In the genomic region with DNA sequence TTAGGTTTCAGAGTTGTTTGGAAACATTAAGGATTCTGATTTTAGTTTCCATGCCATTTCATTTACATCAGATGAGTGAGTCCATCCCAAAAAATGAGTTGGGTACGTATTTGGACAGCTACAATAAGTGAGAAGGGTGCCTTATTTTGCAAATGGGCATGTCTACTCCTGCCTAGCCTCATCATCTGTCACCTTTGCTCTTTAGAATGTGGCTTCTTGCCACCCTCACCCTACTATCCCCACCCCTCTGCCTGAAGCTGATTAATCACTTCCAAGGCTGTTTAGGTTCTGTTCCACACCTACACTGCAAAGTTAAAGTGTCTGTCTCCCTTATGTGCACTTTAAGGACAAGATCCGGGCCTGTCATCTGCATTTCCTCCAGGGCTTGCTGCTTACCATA, we compare ENCODE assay signal across 35 cellular contexts.
"Had no signal": no experiment of that assay in that cellular context is flagged by ENCODE, and none has a peak within 500 bp of the region (broad histone marks: within the 10 kb centered on the region; RNA-seq: fewer than 3 reads in every experiment).

No MANE protein-coding gene starts in this region.

- H3K27me3 ChIP-seq: adrenal gland, body of pancreas, dorsolateral prefrontal cortex, esophagus muscularis mucosa, gastroesophageal sphincter, heart right ventricle had no signal

- H3K36me3 Mint-ChIP-seq: activated naive CD4-positive, alpha-beta T cell treated with anti-CD3 and anti-CD28 coated beads, Interleukin-2, amount 50 U/mL, for 24 hours; activated naive CD8-positive, alpha-beta T cell treated with anti-CD3 and anti-CD28 coated beads for 36 hours had no signal

- H3K4me1 ChIP-seq: body of pancreas, esophagus muscularis mucosa, gastroesophageal sphincter, heart right ventricle had no signal

- H3K4me3 ChIP-seq: adrenal gland, body of pancreas, coronary artery, dorsolateral prefrontal cortex, esophagus muscularis mucosa, gastroesophageal sphincter, heart right ventricle had no signal

- H3K4me3 Mint-ChIP-seq: activated B cell treated with CpG ODN at 0.5 μM for 24 hours; activated CD8-positive, alpha-beta T cell treated with anti-CD3 and anti-CD28 coated beads for 36 hours; activated naive CD4-positive, alpha-beta T cell treated with anti-CD3 and anti-CD28 coated beads for 36 hours; activated naive CD4-positive, alpha-beta T cell treated with anti-CD3 and anti-CD28 coated beads, Interleukin-2, amount 50 U/mL, for 24 hours; activated naive CD8-positive, alpha-beta T cell treated with anti-CD3 and anti-CD28 coated beads for 36 hours; activated naive CD8-positive, alpha-beta T cell treated with anti-CD3 and anti-CD28 coated beads, Interleukin-2, amount 50 U/mL, for 24 hours; activated T-helper 1 cell treated with anti-CD3 and anti-CD28 coated beads, Interleukin-12 subunit alpha, Interleukin-12 subunit beta, Interleukin-2, Interleukin-4 antibody, amounts not matched to agents 30 ng/mL and 10 ng/mL and 1 ng/mL, durations not matched to agents 14 hours and 24 hours and 36 hours; central memory CD8-positive, alpha-beta T cell; dendritic cell treated with granulocyte-macrophage colony-stimulating factor and Interleukin-4, amounts not matched to agents 40 ng/mL and 50 ng/mL, for 4 days; endodermal cell; T-helper 17 cell; T-helper 2 cell treated with Interferon-gamma antibody and Interleukin-4, amounts not matched to agents 5 μg/mL and 100 μg/mL, for 36 hours had no signal

- H3K27ac Mint-ChIP-seq: activated B cell treated with CpG ODN at 0.5 μM for 24 hours; activated CD8-positive, alpha-beta T cell treated with anti-CD3 and anti-CD28 coated beads for 36 hours; activated naive CD4-positive, alpha-beta T cell treated with anti-CD3 and anti-CD28 coated beads for 36 hours; activated naive CD4-positive, alpha-beta T cell treated with anti-CD3 and anti-CD28 coated beads, Interleukin-2, amount 50 U/mL, for 24 hours; activated naive CD8-positive, alpha-beta T cell treated with anti-CD3 and anti-CD28 coated beads for 36 hours; activated naive CD8-positive, alpha-beta T cell treated with anti-CD3 and anti-CD28 coated beads, Interleukin-2, amount 50 U/mL, for 24 hours; activated T-helper 1 cell treated with anti-CD3 and anti-CD28 coated beads, Interleukin-12 subunit alpha, Interleukin-12 subunit beta, Interleukin-2, Interleukin-4 antibody, amounts not matched to agents 30 ng/mL and 10 ng/mL and 1 ng/mL, durations not matched to agents 14 hours and 24 hours and 36 hours; activated T-helper 2 cell treated with anti-CD3 and anti-CD28 coated beads, Interferon-gamma antibody, Interleukin-2, Interleukin-4, amounts not matched to agents 10 μg/mL and 5 μg/mL and 100 μg/mL, durations not matched to agents 14 hours and 24 hours and 36 hours; dendritic cell treated with granulocyte-macrophage colony-stimulating factor and Interleukin-4, amounts not matched to agents 40 ng/mL and 50 ng/mL, for 4 days; endodermal cell; T-helper 17 cell; T-helper 2 cell treated with Interferon-gamma antibody and Interleukin-4, amounts not matched to agents 5 μg/mL and 100 μg/mL, for 36 hours had no signal

- H3K4me1 Mint-ChIP-seq: activated B cell treated with CpG ODN at 0.5 μM for 24 hours; activated naive CD4-positive, alpha-beta T cell treated with anti-CD3 and anti-CD28 coated beads, Interleukin-2, amount 50 U/mL, for 24 hours; activated naive CD8-positive, alpha-beta T cell treated with anti-CD3 and anti-CD28 coated beads for 36 hours; activated naive CD8-positive, alpha-beta T cell treated with anti-CD3 and anti-CD28 coated beads, Interleukin-2, amount 50 U/mL, for 24 hours; central memory CD8-positive, alpha-beta T cell; T-helper 17 cell had no signal

- H3K9me3 ChIP-seq: adrenal gland, body of pancreas had no signal

- H3K27me3 Mint-ChIP-seq: dendritic cell treated with granulocyte-macrophage colony-stimulating factor and Interleukin-4, amounts not matched to agents 40 ng/mL and 50 ng/mL, for 4 days had no signal

- H3K27ac ChIP-seq: adrenal gland, body of pancreas, coronary artery, dorsolateral prefrontal cortex, esophagus muscularis mucosa, gastroesophageal sphincter, heart right ventricle, WERI-Rb-1 had no signal

- H3K36me3 ChIP-seq: adrenal gland, esophagus muscularis mucosa, gastroesophageal sphincter, heart right ventricle had no signal

- DNase-seq: activated B cell treated with CpG ODN at 0.5 μM for 24 hours; activated CD4-positive, alpha-beta T cell treated with anti-CD3 and anti-CD28 coated beads for 48 hours; activated CD4-positive, alpha-beta T cell treated with anti-CD3 and anti-CD28 coated beads, Interleukin-2, amount 50 U/mL, for 1 hour; activated CD4-positive, alpha-beta T cell treated with anti-CD3 and anti-CD28 coated beads, Interleukin-2, amount 50 U/mL, for 48 hours; activated CD8-positive, alpha-beta memory T cell treated with anti-CD3 and anti-CD28 coated beads for 24 hours; activated CD8-positive, alpha-beta T cell treated with anti-CD3 and anti-CD28 coated beads for 36 hours; activated effector memory CD4-positive, alpha-beta T cell treated with anti-CD3 and anti-CD28 coated beads, Interleukin-2, amount 50 U/mL, for 16 hours; activated naive CD4-positive, alpha-beta T cell treated with anti-CD3 and anti-CD28 coated beads for 36 hours; activated naive CD8-positive, alpha-beta T cell treated with anti-CD3 and anti-CD28 coated beads for 36 hours; activated naive CD8-positive, alpha-beta T cell treated with anti-CD3 and anti-CD28 coated beads, Interleukin-2, amount 50 U/mL, for 24 hours; activated T-cell treated with anti-CD3 and anti-CD28 coated beads, Interleukin-2, amount 50 U/mL, for 1 hour; activated T-cell treated with anti-CD3 and anti-CD28 coated beads, Interleukin-2, amount 50 U/mL, for 48 hours; adrenal gland; amygdala; aorta; body of pancreas; dorsolateral prefrontal cortex; effector memory CD4-positive, alpha-beta T cell; endodermal cell; erythroblast; foreskin melanocyte; heart right ventricle; T-helper 1 cell; T-helper 17 cell; T1000; WERI-Rb-1 had no signal

- H3K9me3 Mint-ChIP-seq: activated B cell treated with CpG ODN at 0.5 μM for 24 hours; activated CD8-positive, alpha-beta T cell treated with anti-CD3 and anti-CD28 coated beads for 36 hours; activated T-helper 2 cell treated with anti-CD3 and anti-CD28 coated beads, Interferon-gamma antibody, Interleukin-2, Interleukin-4, amounts not matched to agents 10 μg/mL and 5 μg/mL and 100 μg/mL, durations not matched to agents 14 hours and 24 hours and 36 hours; T-helper 2 cell treated with Interferon-gamma antibody and Interleukin-4, amounts not matched to agents 5 μg/mL and 100 μg/mL, for 36 hours had no signal
